In the genomic region with DNA sequence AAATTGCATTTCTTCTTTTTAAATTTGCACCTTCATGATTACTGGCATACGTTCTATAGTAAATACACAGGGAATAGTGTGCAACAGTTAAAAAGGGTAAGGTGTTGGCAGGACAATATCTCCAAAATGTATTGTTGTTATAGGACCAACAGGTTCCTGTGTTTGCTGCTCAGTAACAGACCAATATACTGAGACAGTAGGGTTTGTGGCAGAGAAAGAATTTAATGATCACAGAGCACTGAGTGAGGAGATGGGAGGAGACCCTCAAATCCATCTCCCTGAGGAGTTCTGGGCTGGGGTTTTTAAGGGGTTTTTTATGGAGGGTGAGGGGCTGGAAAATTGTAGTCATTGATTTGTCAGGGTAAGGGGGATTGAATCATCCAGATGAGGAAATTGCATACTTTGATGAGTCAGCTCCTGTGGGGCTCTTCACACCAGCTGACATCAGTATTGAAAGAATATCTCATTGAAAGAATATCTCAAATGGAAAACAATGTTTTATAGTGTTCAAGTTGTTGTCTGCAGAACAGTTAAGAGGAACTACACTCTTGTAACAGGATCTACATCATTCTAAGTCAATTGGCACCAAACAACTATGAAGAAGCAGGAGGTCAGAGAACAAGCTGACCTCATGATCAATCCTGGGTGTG, we compare ENCODE assay signal across 17 cellular contexts.
DNase-seq lines count a peak whose midpoint lies in the region; ATAC-seq and TF ChIP-seq lines count a peak whose summit lies in the region.
"Had no signal": no experiment of that assay in that cellular context is flagged by ENCODE, and none has a peak within 500 bp of the region (broad histone marks: within the 10 kb centered on the region; RNA-seq: fewer than 3 reads in every experiment).

No MANE protein-coding gene starts in this region.

- CTCF ChIA-PET in A673 (lab: Charles Lee): no interaction called here

- H3K9me3 ChIP-seq in A673 (ENCODE audit: low read depth, low read length, poor library complexity, severe bottlenecking): peaks cover 17% of the 10 kb centered on the region

- DNase-seq in A673 (ENCODE audit: low spot score) (no peak), EH (ENCODE audit: low read depth) (peak; percentile 9), fibroblast of mammary gland (ENCODE audit: low read depth) (peak; percentile 88), amygdala (lab: John Stamatoyannopoulos, UW) (no peak), NCI-H446 treated with DMSO at 0.1 percent for 48 hours (lab: John Stamatoyannopoulos, UW) (no peak)
- peak; percentile 1 for DNase-seq in activated CD4-positive, CD25-positive, alpha-beta regulatory T cell treated with anti-CD3 and anti-CD28 coated beads, Interleukin-2, amount 50 U/mL, for 72 hours
- DNase-seq: CD4-positive, alpha-beta T cell; effector memory CD4-positive, alpha-beta T cell; GDM1; naive B cell; NCI-H1417; T-helper 17 cell had no signal

- intact Hi-C loops in A673 (cut with micrococcal nuclease; ENCODE audit: unreplicated experiment): loop anchor here (5.0 kb wide), 1 partner anchor 68 kb away; no protein-coding TSS in a partner anchor

- POLR2A ChIA-PET in A673 (lab: Charles Lee; ENCODE audit: low non-redundant PET): no interaction called here

- no peak overlapping the region for H3K4me3 ChIP-seq in A673 (ENCODE audit: low read depth, low read length, poor library complexity, severe bottlenecking)
- H3K4me3 ChIP-seq in fibroblast of mammary gland (ENCODE audit: control insufficient read depth, low read depth, low read length): no peak overlapping the region
- H3K4me3 ChIP-seq: ascending aorta had no signal

- TF ChIP-seq CTCF in A673 (conservative IDR thresholded peaks at IDR 0.05; ENCODE audit: low read depth, low read length): no peak
- no peak for TF ChIP-seq CTCF in fibroblast of mammary gland (conservative IDR thresholded peaks at IDR 0.05; ENCODE audit: control insufficient read depth, insufficient read depth, low read depth, low read length)

- no peaks in the 10 kb centered on the region for H3K36me3 ChIP-seq in A673 (ENCODE audit: insufficient read depth, low read length, poor library complexity, severe bottlenecking)
- H3K36me3 ChIP-seq: ascending aorta had no signal

- H3K4me1 ChIP-seq in A673 (ENCODE audit: insufficient read depth, low read length, poor library complexity, severe bottlenecking): peaks cover 55% of the 10 kb centered on the region
- H3K4me1 ChIP-seq: ascending aorta had no signal

- peak overlapping the region; percentile 91 for H3K27ac ChIP-seq in A673 (ENCODE audit: low read depth, low read length, poor library complexity, severe bottlenecking)
- H3K27ac ChIP-seq: ascending aorta had no signal

- H3K27me3 ChIP-seq in A673 (replicated peaks; ENCODE audit: insufficient read depth, low read depth, low read length, poor library complexity): no peaks in the 10 kb centered on the region
- H3K27me3 ChIP-seq: ascending aorta had no signal

- BruUV-seq in A673 (replicated peaks; lab: Mats Ljungman, UMichigan): no TSS peak

- ATAC-seq in HG02623 (IDR thresholded peaks at IDR 0.05; ENCODE audit: unreplicated experiment): no peak
- no peak for ATAC-seq in GM19463 (IDR thresholded peaks at IDR 0.05; ENCODE audit: unreplicated experiment)
- ATAC-seq: left lobe of liver, Panc1, T-helper 17 cell had no signal

Comparison
In these comparisons a context has a peak if more than half of its experiments do, and no peak if none do; other contexts are left out.
1. DNase-seq: peak in EH (single experiment), activated CD4-positive, CD25-positive, alpha-beta regulatory T cell treated with anti-CD3 and anti-CD28 coated beads, Interleukin-2, amount 50 U/mL, for 72 hours (single experiment) and fibroblast of mammary gland (single experiment); none in A673 (single experiment), amygdala (0 of 56) and NCI-H446 treated with DMSO at 0.1 percent for 48 hours (single experiment).